ENCODE assay signal across 7 cellular contexts in the genomic region with DNA sequence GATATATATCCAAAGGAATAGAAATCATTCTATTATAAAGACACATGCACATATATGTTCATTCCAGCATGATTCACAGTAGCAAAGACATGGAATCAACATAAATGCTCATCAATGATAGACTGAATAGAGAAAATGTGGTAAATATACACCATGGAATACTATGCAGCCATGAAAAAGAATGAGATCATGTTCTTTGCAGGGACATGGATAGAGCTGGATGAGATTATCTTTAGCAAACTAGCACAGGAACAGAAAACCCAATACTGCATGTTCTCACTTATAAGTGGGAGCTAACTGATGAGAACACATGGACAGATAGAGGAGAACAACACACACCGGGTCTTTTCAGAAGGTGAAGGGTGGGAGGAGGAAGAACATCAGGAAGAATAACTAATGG.
"Had no signal": no experiment of that assay in that cellular context is flagged by ENCODE, and none has a peak within 500 bp of the region (broad histone marks: within the 10 kb centered on the region; RNA-seq: fewer than 3 reads in every experiment).

No MANE protein-coding gene starts in this region.

- FAIRE-seq: G401.6, GM12878, GM12891, GM12892, GM18507 had no signal

- ATAC-seq: GM12878 had no signal

- DNase-seq: GDM1, GF-D8 had no signal

- H3K4me3 ChIP-seq: GM12878 had no signal
